ENCODE assay signal across 19 cellular contexts in genomic region chr14:51939727-51940126, GRCh38. TPM values are rescaled to one million over a fixed set of nuclear protein-coding genes. Genes with fewer than 3 reads are reported as not detected.
DNase-seq lines count a peak whose midpoint lies in the region; ATAC-seq and TF ChIP-seq lines count a peak whose summit lies in the region.
"Had no signal": no experiment of that assay in that cellular context is flagged by ENCODE, and none has a peak within 500 bp of the region (broad histone marks: within the 10 kb centered on the region; RNA-seq: fewer than 3 reads in every experiment).

No MANE protein-coding gene starts in this region.

- H4K20me1 ChIP-seq in SK-N-SH (ENCODE audit: insufficient read depth) = no peaks in the 10 kb centered on the region

- H3K79me2 ChIP-seq in SK-N-SH (ENCODE audit: insufficient read depth) = no peaks in the 10 kb centered on the region

- TF ChIP-seq EP300 in SK-N-SH (IDR thresholded peaks at IDR 0.05; ENCODE audit: borderline replicate concordance in 1 of 2, low read depth in 1 of 2, low read length in 1 of 2) = no peak

- TF ChIP-seq RAD21 in SK-N-SH (IDR thresholded peaks at IDR 0.05; ENCODE audit: low read length) = no peak

- no peaks in the 10 kb centered on the region for H3K27me3 ChIP-seq in CD4-positive, alpha-beta memory T cell (ENCODE audit: insufficient read depth, low read length)
- no peaks in the 10 kb centered on the region for H3K27me3 ChIP-seq in BE2C
- no peaks in the 10 kb centered on the region for H3K27me3 ChIP-seq in SK-N-SH (ENCODE audit: insufficient read depth)
- H3K27me3 ChIP-seq: dorsolateral prefrontal cortex had no signal

- WGBS in SK-N-SH (ENCODE audit: low lambda C conversion rate) = 92% methylated on average over 7 of the region's 7 CpGs

- ATAC-seq in natural killer cell (peak in 2 of 3 donors; percentile 16 to 42), HG02798 (IDR thresholded peaks at IDR 0.05; ENCODE audit: poor library complexity, unreplicated experiment) (no peak)
- ATAC-seq: stimulated activated naive CD8-positive, alpha-beta T cell treated with anti-CD3 and anti-CD28 coated beads, Interleukin-15, Interleukin-2, amounts not matched to agents 100 U/mL and 50 U/mL, for 24 hours had no signal

- peak overlapping the region in 5 of 7 donors; percentile 8 to 77 (median 49) for H3K27ac Mint-ChIP-seq in CD4-positive, alpha-beta memory T cell
- peak overlapping the region; percentile 87 to 94 for H3K27ac Mint-ChIP-seq in natural killer cell

- peaks cover 37 to 40% of the 10 kb centered on the region in 2 donors for H3K36me3 Mint-ChIP-seq in CD4-positive, alpha-beta memory T cell
- H3K36me3 Mint-ChIP-seq in natural killer cell = no peaks in the 10 kb centered on the region

- DNase-seq in CD4-positive, alpha-beta memory T cell = no peak
- peak; percentile 21 for DNase-seq in GM20000 (ENCODE audit: low spot score)
- DNase-seq in amniotic epithelial cell (ENCODE audit: low read depth) = peak; percentile 48
- no peak for DNase-seq in natural killer cell
- no peak for DNase-seq in BE2C
- DNase-seq in SK-N-SH = no peak
- no peak for DNase-seq in NCI-H774 (lab: John Stamatoyannopoulos, UW)
- DNase-seq: AML-193; anterior cingulate cortex; dorsolateral prefrontal cortex; foreskin melanocyte; Karpas-422; kidney; NCI-H1930; NCI-H82; SHP77; stimulated activated CD4-positive, alpha-beta T cell treated with anti-CD3 and anti-CD28 coated beads, Interleukin-4, amount 100 ng/mL, for 24 hours; stimulated activated naive CD8-positive, alpha-beta T cell treated with anti-CD3 and anti-CD28 coated beads, Interleukin-15, Interleukin-2, amounts not matched to agents 100 U/mL and 50 U/mL, for 24 hours had no signal

- no peaks in the 10 kb centered on the region for H3K9me2 ChIP-seq in SK-N-SH

- no peaks in the 10 kb centered on the region for H3K27me3 Mint-ChIP-seq in CD4-positive, alpha-beta memory T cell
- H3K27me3 Mint-ChIP-seq in natural killer cell (ENCODE audit: low read depth in 2 of 2) = no peaks in the 10 kb centered on the region

- H3K4me3 Mint-ChIP-seq in CD4-positive, alpha-beta memory T cell = no peak overlapping the region
- H3K4me3 Mint-ChIP-seq in natural killer cell = peak overlapping the region; percentile 49

- intact Hi-C loops in CD4-positive, alpha-beta memory T cell (cut with micrococcal nuclease) = no loop called here
- intact Hi-C loops in natural killer cell (cut with micrococcal nuclease) = no loop called here

- TF ChIP-seq CTCF in GM20000 (IDR thresholded peaks at IDR 0.05; ENCODE audit: extremely low read depth, missing control alignments) (no peak), natural killer cell (IDR thresholded peaks at IDR 0.05) (no peak), BE2C (IDR thresholded peaks at IDR 0.05; ENCODE audit: low read depth, low read length) (no peak), SK-N-SH (IDR thresholded peaks at IDR 0.05) (no peak)

- H3K27ac ChIP-seq in CD4-positive, alpha-beta memory T cell (ENCODE audit: low read depth, low read length) = no peak overlapping the region
- no peak overlapping the region; a peak in 1 of 4 replicates for H3K27ac ChIP-seq in SK-N-SH (ENCODE audit: low read depth in 2 of 2, low read length in 1 of 2)
- H3K27ac ChIP-seq: dorsolateral prefrontal cortex had no signal

- peaks cover 43 to 74% (median 57%) of the 10 kb centered on the region in 4 donors for H3K4me1 Mint-ChIP-seq in CD4-positive, alpha-beta memory T cell
- H3K4me1 Mint-ChIP-seq in natural killer cell = peaks cover 88 to 92% of the 10 kb centered on the region in 2 donors

- no peak overlapping the region for H3K9ac ChIP-seq in SK-N-SH

- no peaks in the 10 kb centered on the region for H3F3A ChIP-seq in SK-N-SH (replicated peaks; ENCODE audit: insufficient read depth)

- H2AFZ ChIP-seq in SK-N-SH (ENCODE audit: low read depth) = no peak overlapping the region

- H3K4me2 ChIP-seq in SK-N-SH = no peak overlapping the region

- POLR2A ChIA-PET in CD4-positive, alpha-beta memory T cell (lab: Charles Lee; ENCODE audit: partially characterized antibody) = no interaction called here
- POLR2A ChIA-PET in SK-N-SH (lab: Yijun Ruan, JAX) = no interaction called here

- no peak overlapping the region for H3K4me3 ChIP-seq in CD4-positive, alpha-beta memory T cell (ENCODE audit: low read length in 2 of 2)
- H3K4me3 ChIP-seq in BE2C (ENCODE audit: low read depth, low read length) (no peak overlapping the region), SK-N-SH (ENCODE audit: low read depth in 2 of 2, low read length in 1 of 2) (no peak overlapping the region)
- H3K4me3 ChIP-seq: dorsolateral prefrontal cortex had no signal

- CTCF ChIA-PET in CD4-positive, alpha-beta memory T cell (lab: Charles Lee; ENCODE audit: partially characterized antibody) = interaction anchor here (0.9 to 1.6 kb wide), 2 partner anchors 41 to 79 kb away, joined by 3 to 4 read pairs; partner anchors contain the start of gene GNG2
- CTCF ChIA-PET in SK-N-SH (lab: Yijun Ruan, JAX) = no interaction called here

- H3K9me3 ChIP-seq in CD4-positive, alpha-beta memory T cell (ENCODE audit: control insufficient read depth in 1 of 2, low read length in 2 of 2) = no peaks in the 10 kb centered on the region
- no peaks in the 10 kb centered on the region for H3K9me3 ChIP-seq in BE2C
- no peaks in the 10 kb centered on the region for H3K9me3 ChIP-seq in SK-N-SH

- peaks cover 32% of the 10 kb centered on the region for H3K4me1 ChIP-seq in CD4-positive, alpha-beta memory T cell (ENCODE audit: insufficient read depth, low read length)
- H3K4me1 ChIP-seq in BE2C (0 out of 2 replicates have a peak, but pooled peaks cover 8% of the 10 kb centered on the region), SK-N-SH (ENCODE audit: control insufficient read depth in 1 of 2, insufficient read depth in 2 of 2, low read depth in 1 of 2, low read length in 1 of 2) (peaks cover 0 to 3% of the 10 kb centered on the region in 2 experiments; a peak in 2 of 4 replicates)

- H3K9me3 Mint-ChIP-seq in CD4-positive, alpha-beta memory T cell = peaks cover 0 to 2% (median 0%) of the 10 kb centered on the region in 8 donors
- no peaks in the 10 kb centered on the region for H3K9me3 Mint-ChIP-seq in natural killer cell

- H3K36me3 ChIP-seq in CD4-positive, alpha-beta memory T cell (ENCODE audit: insufficient read depth, low read length) = no peaks in the 10 kb centered on the region
- H3K36me3 ChIP-seq in BE2C (no peaks in the 10 kb centered on the region), SK-N-SH (replicated peaks in 1 of 2; ENCODE audit: control insufficient read depth in 1 of 2, insufficient read depth in 2 of 2, low read length in 1 of 2) (no peaks in the 10 kb centered on the region)

TF ChIP-seq in SK-N-SH, 30 proteins besides CTCF, POLR2A, EP300 and RAD21:
- TF ChIP-seq GATA2 (CRISPR knock-in tag; IDR thresholded peaks at IDR 0.05) (no peak), CHD2 (IDR thresholded peaks at IDR 0.05; ENCODE audit: low read length, partially characterized antibody) (no peak)
TF ChIP-seq in SK-N-SH: peak in this region for 0.

RNA-seq across cellular contexts. Expression of gene RTRAF, which starts 49.6 kb away (rescaled TPM):
- 100 to 1,000 TPM; 105 to 114 TPM for total RNA-seq in CD4-positive, alpha-beta memory T cell
- polyA plus RNA-seq in CD4-positive, alpha-beta memory T cell = 100 to 1,000 TPM; 162 to 201 TPM
- total RNA-seq in natural killer cell = 10 to 100 TPM; 84.3 to 96.5 (median 92.7) TPM
- 289 TPM for polyA plus RNA-seq in BE2C (2012; ENCODE audit: insufficient read depth, insufficient read length, low read depth)
- polyA plus RNA-seq in SK-N-SH (2012; rRNA removed) = 42.5 and 43.6 TPM in 2 replicates
- 68.2 and 96.1 TPM in 2 replicates for polyA plus RNA-seq in SK-N-SH (2012; cell fraction: cytosol; rRNA removed)
- 12.3 and 26.7 TPM in 2 replicates for polyA plus RNA-seq in SK-N-SH (2012; cell fraction: nucleus; rRNA removed)

Comparison
In these comparisons a context has a peak if more than half of its experiments do, and no peak if none do; other contexts are left out.
1. DNase-seq: peak in GM20000 (single experiment) and amniotic epithelial cell (single experiment); none in CD4-positive, alpha-beta memory T cell (0 of 5), natural killer cell (single experiment), BE2C (single experiment), SK-N-SH (single experiment) and NCI-H774 (single experiment).